Comparison of ENCODE assay signal across 20 cellular contexts in the genomic region with DNA sequence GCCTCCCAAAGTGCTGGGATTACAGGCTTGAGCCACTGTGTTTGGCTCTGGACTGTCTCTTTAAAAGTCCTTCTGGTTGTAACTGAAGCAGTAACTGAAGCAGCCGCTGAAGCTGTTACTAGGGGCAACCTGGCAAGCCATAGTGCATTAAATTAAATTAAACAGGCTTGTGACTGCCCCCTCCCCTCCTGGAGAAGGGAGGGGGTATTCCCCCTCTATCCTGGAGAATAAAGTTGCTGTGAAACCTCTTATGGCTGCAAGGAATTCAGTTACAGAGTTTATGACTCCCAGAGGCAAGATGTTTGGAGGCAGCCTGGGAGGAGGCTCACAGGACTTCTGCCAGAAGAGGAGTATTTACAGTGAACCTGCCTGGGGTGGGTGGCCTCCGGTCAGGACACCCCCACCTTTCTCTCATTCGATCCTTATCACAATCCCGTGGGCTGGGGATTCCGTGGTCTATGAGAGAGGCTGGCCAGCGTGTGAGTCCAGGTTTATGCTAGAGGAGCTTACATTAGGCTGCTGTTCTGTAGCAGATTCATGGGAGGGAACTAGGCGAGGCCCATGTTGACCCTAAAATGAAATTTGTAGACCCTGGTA. TPM values are rescaled to one million over a fixed set of nuclear protein-coding genes. Genes with fewer than 3 reads are reported as not detected.
DNase-seq lines count a peak whose midpoint lies in the region; ATAC-seq and TF ChIP-seq lines count a peak whose summit lies in the region.
"Had no signal": no experiment of that assay in that cellular context is flagged by ENCODE, and none has a peak within 500 bp of the region (broad histone marks: within the 10 kb centered on the region; RNA-seq: fewer than 3 reads in every experiment).

No MANE protein-coding gene starts in this region.

- H3K36me3 ChIP-seq in BE2C (no peaks in the 10 kb centered on the region), endocrine pancreas (ENCODE audit: control insufficient read depth, insufficient read depth, low read length) (peaks cover 3% of the 10 kb centered on the region), PC-9 (ENCODE audit: low read depth) (peaks cover 22% of the 10 kb centered on the region)
- peaks cover 7% of the 10 kb centered on the region for H3K36me3 ChIP-seq in CD8-positive, alpha-beta memory T cell (ENCODE audit: insufficient read depth, low read length)
- H3K36me3 ChIP-seq: gastrocnemius medialis, SJSA1 had no signal

- H3K4me3 ChIP-seq in BE2C (ENCODE audit: low read depth, low read length) (peak overlapping the region; percentile 16), endocrine pancreas (ENCODE audit: control insufficient read depth, insufficient read depth, low read length) (no peak overlapping the region), PC-9 (no peak overlapping the region)
- no peak overlapping the region for H3K4me3 ChIP-seq in CD8-positive, alpha-beta memory T cell (ENCODE audit: low read length)
- H3K4me3 ChIP-seq: gastrocnemius medialis, mucosa of descending colon, SJSA1 had no signal

- H3K4me1 ChIP-seq in BE2C, result no peaks in the 10 kb centered on the region
- peaks cover 5% of the 10 kb centered on the region for H3K4me1 ChIP-seq in endocrine pancreas (ENCODE audit: control insufficient read depth, insufficient read depth, low read length)
- H3K4me1 ChIP-seq in CD8-positive, alpha-beta memory T cell (ENCODE audit: insufficient read depth, low read length), result no peaks in the 10 kb centered on the region
- peaks cover 40% of the 10 kb centered on the region for H3K4me1 ChIP-seq in PC-9 (replicated peaks; ENCODE audit: insufficient read depth)
- H3K4me1 ChIP-seq: gastrocnemius medialis, SJSA1 had no signal

- H3F3A ChIP-seq in PC-9 (ENCODE audit: insufficient read depth, low read depth), result peaks cover 39% of the 10 kb centered on the region

- H3K4me2 ChIP-seq in PC-9, result no peak overlapping the region

- peaks cover 5% of the 10 kb centered on the region for H3K4me1 Mint-ChIP-seq in neural crest cell
- H3K4me1 Mint-ChIP-seq in CD8-positive, alpha-beta memory T cell, result peaks cover 31 to 42% (median 32%) of the 10 kb centered on the region in 3 donors

- no peak overlapping the region for H3K27ac ChIP-seq in CD8-positive, alpha-beta memory T cell (ENCODE audit: low read depth, low read length)
- H3K27ac ChIP-seq in PC-9, result no peak overlapping the region
- H3K27ac ChIP-seq: gastrocnemius medialis, SJSA1 had no signal

- TF ChIP-seq CTCF in BE2C (IDR thresholded peaks at IDR 0.05; ENCODE audit: low read depth, low read length), result no peak
- no peak for TF ChIP-seq CTCF in neural crest cell (conservative IDR thresholded peaks at IDR 0.05)
- TF ChIP-seq CTCF in PC-9 (conservative IDR thresholded peaks at IDR 0.05), result no peak

- CTCF ChIA-PET in CD8-positive, alpha-beta memory T cell (lab: Charles Lee), result interaction anchor here (0.7 to 4.7 kb wide), 3 partner anchors 7 to 891 kb away, joined by 3 to 30 read pairs (median 3); a partner anchor contains a TSS
- CTCF ChIA-PET in PC-9 (lab: Charles Lee), result no interaction called here

- H3K9me3 Mint-ChIP-seq in neural crest cell, result no peaks in the 10 kb centered on the region
- peaks cover 0 to 3% (median 0%) of the 10 kb centered on the region in 5 donors for H3K9me3 Mint-ChIP-seq in CD8-positive, alpha-beta memory T cell
- H3K9me3 Mint-ChIP-seq: activated naive CD8-positive, alpha-beta T cell treated with anti-CD3 and anti-CD28 coated beads, Interleukin-2, amount 50 U/mL, for 24 hours; activated T-helper 2 cell treated with anti-CD3 and anti-CD28 coated beads, Interferon-gamma antibody, Interleukin-2, Interleukin-4, amounts not matched to agents 10 μg/mL and 5 μg/mL and 100 μg/mL, durations not matched to agents 14 hours and 24 hours and 36 hours; stimulated activated naive CD8-positive, alpha-beta T cell treated with anti-CD3 and anti-CD28 coated beads, Interleukin-15, amount 100 ng/mL, for 72 hours had no signal

- H3K27me3 ChIP-seq in BE2C (no peaks in the 10 kb centered on the region), endocrine pancreas (ENCODE audit: control insufficient read depth, insufficient read depth, low read length) (no peaks in the 10 kb centered on the region), PC-9 (ENCODE audit: insufficient read depth, low read depth) (no peaks in the 10 kb centered on the region)
- no peaks in the 10 kb centered on the region for H3K27me3 ChIP-seq in CD8-positive, alpha-beta memory T cell (ENCODE audit: insufficient read depth, low read length, poor library complexity, severe bottlenecking)

- H3K9me3 ChIP-seq in BE2C (no peaks in the 10 kb centered on the region), endocrine pancreas (ENCODE audit: control insufficient read depth, low read length) (no peaks in the 10 kb centered on the region), PC-9 (ENCODE audit: insufficient read depth, low read depth) (peaks cover 9% of the 10 kb centered on the region; the same call in 1 of the 2 replicates)
- H3K9me3 ChIP-seq in CD8-positive, alpha-beta memory T cell (ENCODE audit: low read length), result no peaks in the 10 kb centered on the region
- H3K9me3 ChIP-seq: gastrocnemius medialis, mucosa of descending colon had no signal

- peaks cover 46% of the 10 kb centered on the region for H3K79me2 ChIP-seq in PC-9 (ENCODE audit: low read depth)

- no peak for ATAC-seq in GM18907 (IDR thresholded peaks at IDR 0.05; ENCODE audit: unreplicated experiment)
- ATAC-seq: activated naive CD8-positive, alpha-beta T cell treated with anti-CD3 and anti-CD28 coated beads, Interleukin-2, amount 50 U/mL, for 24 hours; gastrocnemius medialis; left colon; mucosa of descending colon; PC-3; stimulated activated naive CD8-positive, alpha-beta T cell treated with anti-CD3 and anti-CD28 coated beads, Interleukin-15, amount 100 ng/mL, for 72 hours had no signal

- H3K27ac Mint-ChIP-seq in neural crest cell (ENCODE audit: unreplicated experiment), result peak overlapping the region; percentile 71
- peak overlapping the region in 1 of 8 donors; percentile 43 for H3K27ac Mint-ChIP-seq in CD8-positive, alpha-beta memory T cell
- H3K27ac Mint-ChIP-seq: activated naive CD8-positive, alpha-beta T cell treated with anti-CD3 and anti-CD28 coated beads, Interleukin-2, amount 50 U/mL, for 24 hours; activated T-helper 2 cell treated with anti-CD3 and anti-CD28 coated beads, Interferon-gamma antibody, Interleukin-2, Interleukin-4, amounts not matched to agents 10 μg/mL and 5 μg/mL and 100 μg/mL, durations not matched to agents 14 hours and 24 hours and 36 hours; stimulated activated naive CD8-positive, alpha-beta T cell treated with anti-CD3 and anti-CD28 coated beads, Interleukin-15, amount 100 ng/mL, for 72 hours had no signal

- DNase-seq in BE2C, result peak; percentile 69
- peak; percentile 12 for DNase-seq in NCI-H2171 (lab: John Stamatoyannopoulos, UW)
- no peak for DNase-seq in neural crest cell (ENCODE audit: low read depth, low spot score)
- DNase-seq in CD8-positive, alpha-beta memory T cell, result no peak
- no peak for DNase-seq in PC-9
- no peak for DNase-seq in stimulated activated CD4-positive, alpha-beta T cell treated with anti-CD3 and anti-CD28 coated beads, Interleukin-1b, Interleukin-23, amount 100 ng/mL, for 48 hours
- DNase-seq: activated CD4-positive, CD25-positive, alpha-beta regulatory T cell treated with anti-CD3 and anti-CD28 coated beads, Interleukin-2, amount 50 U/mL, for 72 hours; activated naive CD8-positive, alpha-beta T cell treated with anti-CD3 and anti-CD28 coated beads, Interleukin-2, amount 50 U/mL, for 24 hours; gastrocnemius medialis; left colon; NCI-H1105; occipital lobe had no signal

- H3K27me3 Mint-ChIP-seq in neural crest cell (ENCODE audit: low read depth), result peaks cover 24% of the 10 kb centered on the region
- H3K27me3 Mint-ChIP-seq in CD8-positive, alpha-beta memory T cell, result peaks cover 0 to under 1% of the 10 kb centered on the region in 2 donors
- H3K27me3 Mint-ChIP-seq: activated naive CD8-positive, alpha-beta T cell treated with anti-CD3 and anti-CD28 coated beads, Interleukin-2, amount 50 U/mL, for 24 hours; stimulated activated naive CD8-positive, alpha-beta T cell treated with anti-CD3 and anti-CD28 coated beads, Interleukin-15, amount 100 ng/mL, for 72 hours had no signal

- intact Hi-C loops in PC-9 (cut with micrococcal nuclease; ENCODE audit: unreplicated experiment), result no loop called here

- H3K4me3 Mint-ChIP-seq in neural crest cell, result no peak overlapping the region
- H3K4me3 Mint-ChIP-seq in CD8-positive, alpha-beta memory T cell, result no peak overlapping the region
- H3K4me3 Mint-ChIP-seq: activated naive CD8-positive, alpha-beta T cell treated with anti-CD3 and anti-CD28 coated beads, Interleukin-2, amount 50 U/mL, for 24 hours; stimulated activated naive CD8-positive, alpha-beta T cell treated with anti-CD3 and anti-CD28 coated beads, Interleukin-15, amount 100 ng/mL, for 72 hours had no signal

- no peak overlapping the region for H2AFZ ChIP-seq in PC-9

- H3K9ac ChIP-seq in endocrine pancreas (ENCODE audit: control insufficient read depth, insufficient read depth, low read length), result peak overlapping the region; percentile 20

- no peaks in the 10 kb centered on the region for H3K36me3 Mint-ChIP-seq in neural crest cell (ENCODE audit: low read depth)
- H3K36me3 Mint-ChIP-seq in CD8-positive, alpha-beta memory T cell, result peaks cover 6 to 82% (median 16%) of the 10 kb centered on the region in 3 donors

- POLR2A ChIA-PET in CD8-positive, alpha-beta memory T cell (lab: Charles Lee), result no interaction called here
- POLR2A ChIA-PET in PC-9 (lab: Charles Lee; ENCODE audit: unreplicated experiment), result interaction anchor here (0.6 kb wide), 1 partner anchor 714 kb away, joined by 5 read pairs; no protein-coding TSS in a partner anchor

- H3K9me2 ChIP-seq in PC-9 (ENCODE audit: insufficient read depth), result no peaks in the 10 kb centered on the region

- H4K20me1 ChIP-seq in PC-9 (ENCODE audit: insufficient read depth), result no peaks in the 10 kb centered on the region

- no TSS peak for BruUV-seq in PC-9 (replicated peaks; lab: Mats Ljungman, UMichigan)

RNA-seq across cellular contexts. Expression of a gene that starts 8.3 kb away (rescaled TPM):
- polyA plus RNA-seq in BE2C (2012; ENCODE audit: insufficient read depth, insufficient read length, low read depth), result not detected
- total RNA-seq in neural crest cell (not detected in 2 replicates), PC-9 (2021) (24.1 and 26.3 TPM in 2 replicates)
- total RNA-seq in CD8-positive, alpha-beta memory T cell, result 1 to 10 TPM; 2.8 to 2.9 TPM
- polyA plus RNA-seq in CD8-positive, alpha-beta memory T cell, result 5.6 TPM
- total RNA-seq: NCI-H460, SJSA1 had no signal

RNA-seq across cellular contexts. Expression of a gene that starts 28.5 kb away (rescaled TPM):
- polyA plus RNA-seq in BE2C (2012; ENCODE audit: insufficient read depth, insufficient read length, low read depth), result 17.2 TPM
- 7.1 and 8.2 TPM in 2 replicates for total RNA-seq in neural crest cell
- total RNA-seq in CD8-positive, alpha-beta memory T cell, result 1 to 10 TPM; 7.9 to 8.2 TPM
- 3.2 TPM for polyA plus RNA-seq in CD8-positive, alpha-beta memory T cell
- 12.9 and 13.4 TPM in 2 replicates for total RNA-seq in PC-9 (2021)

Comparison
In these comparisons a context has a peak if more than half of its experiments do, and no peak if none do; other contexts are left out.
1. DNase-seq: peak in BE2C (single experiment) and NCI-H2171 (single experiment); none in neural crest cell (single experiment), CD8-positive, alpha-beta memory T cell (0 of 5), PC-9 (0 of 2) and stimulated activated CD4-positive, alpha-beta T cell treated with anti-CD3 and anti-CD28 coated beads, Interleukin-1b, Interleukin-23, amount 100 ng/mL, for 48 hours (single experiment).